In genomic region chr1:12230549-12231275, GRCh38 we compare ENCODE assay signal across 8 cellular contexts. TPM values are rescaled to one million over a fixed set of nuclear protein-coding genes. Genes with fewer than 3 reads are reported as not detected.
DNase-seq lines count a peak whose midpoint lies in the region; ATAC-seq, FAIRE-seq and TF ChIP-seq lines count a peak whose summit lies in the region.

No MANE protein-coding gene starts in this region.

- TF ChIP-seq CTCF in A549 (IDR thresholded peaks at IDR 0.05) (no peak), K562 (IDR thresholded peaks at IDR 0.05 in 2 of 3, conservative IDR thresholded peaks at IDR 0.05 in 1 of 3; ENCODE audit: insufficient read depth in 2 of 3, low read depth in 1 of 3, low read length in 3 of 3) (no peak)

- WGBS in A549 (ENCODE audit: missing lambda C conversion rate): 0% methylated on average over 5 of the region's 36 CpGs
- WGBS in K562 (ENCODE audit: insufficient coverage, low coverage, missing lambda C conversion rate): 2% methylated on average over 33 of the region's 36 CpGs

- CTCF ChIA-PET in A549 (lab: Yijun Ruan, JAX): interaction anchor here (0.6 to 2.5 kb wide), 5 partner anchors 10 to 525 kb away, joined by 3 to 10 read pairs (median 3); no protein-coding TSS in a partner anchor
- CTCF ChIA-PET in K562 (lab: Yijun Ruan, JAX; ENCODE audit: low intra/inter-chr PET ratio): interaction anchor here (0.6 kb wide), 1 partner anchor 387 kb away, joined by 3 read pairs; no protein-coding TSS in a partner anchor

- peaks cover 10% of the 10 kb centered on the region for H3K4me1 ChIP-seq in A549
- H3K4me1 ChIP-seq in K562 (replicated peaks in 1 of 2; ENCODE audit: control insufficient read depth in 2 of 2, insufficient read depth in 2 of 2, low read length in 2 of 2): peaks cover 12 to 26% of the 10 kb centered on the region in 2 experiments; a peak in 4 of 5 replicates

- no TSS peak for BruUV-seq in K562 (replicated peaks; lab: Mats Ljungman, UMichigan)

- peak overlapping the region; percentile 51; the same call in 1 of the 2 replicates for H2AFZ ChIP-seq in K562 (ENCODE audit: low read depth, low read length)

- no peaks in the 10 kb centered on the region for H3K27me3 ChIP-seq in K562 (ENCODE audit: control insufficient read depth in 2 of 2, insufficient read depth in 2 of 2, low read length in 2 of 2)

- ATAC-seq in A549: peak; percentile 49 to 73
- ATAC-seq in GM18517 (IDR thresholded peaks at IDR 0.05; ENCODE audit: unreplicated experiment): peak; percentile 18
- ATAC-seq in K562: peak; percentile 68

- DNase-seq in A549 (ENCODE audit: low read depth in 1 of 2, low spot score in 1 of 2): no peak
- DNase-seq in LHCN-M2 (ENCODE audit: low read depth): peak; percentile 19
- peak; percentile 43 to 72 (median 56) for DNase-seq in K562 (ENCODE audit: extremely low read depth in 1 of 4, low spot score in 3 of 4)
- DNase-seq in skeletal muscle cell (ENCODE audit: low read depth): no peak
- DNase-seq in RCC 7860 (ENCODE audit: low spot score): no peak
- no peak for DNase-seq in NCI-H774 (lab: John Stamatoyannopoulos, UW)

- H3K9me3 ChIP-seq in A549 (no peaks in the 10 kb centered on the region), K562 (replicated peaks; ENCODE audit: control insufficient read depth, insufficient read depth, low read depth, low read length) (no peaks in the 10 kb centered on the region), iPS-18c (ENCODE audit: control insufficient read depth, insufficient read depth, low read length) (no peaks in the 10 kb centered on the region)

- TF ChIP-seq EP300 in A549 (IDR thresholded peaks at IDR 0.05): no peak
- no peak for TF ChIP-seq EP300 in K562 (IDR thresholded peaks at IDR 0.05; ENCODE audit: low read length)

- peak overlapping the region; percentile 90 to 97 for H3K9ac ChIP-seq in K562 (ENCODE audit: insufficient read depth in 1 of 2, low read depth in 2 of 2, low read length in 2 of 2)

- no peak for TF ChIP-seq POLR2A in A549 (IDR thresholded peaks at IDR 0.05; ENCODE audit: low read length)
- no peak for TF ChIP-seq POLR2A in K562 (conservative IDR thresholded peaks at IDR 0.05)

- POLR2A ChIA-PET in A549 (lab: Yijun Ruan, JAX) (no interaction called here), K562 (lab: Yijun Ruan, JAX) (interaction anchor here (0.6 to 1.6 kb wide), 4 partner anchors 12 to 567 kb away, joined by 3 to 7 read pairs (median 3); no protein-coding TSS in a partner anchor)

- H3K36me3 ChIP-seq in K562 (ENCODE audit: control insufficient read depth, insufficient read depth, low read length): peaks cover 24% of the 10 kb centered on the region

- intact Hi-C loops in K562 (cut with micrococcal nuclease): no loop called here

- TF ChIP-seq RAD21 in A549 (conservative IDR thresholded peaks at IDR 0.05 in 1 of 2, IDR thresholded peaks at IDR 0.05 in 1 of 2) (no peak), K562 (CRISPR knock-in tag; conservative IDR thresholded peaks at IDR 0.05 in 1 of 2, IDR thresholded peaks at IDR 0.05 in 1 of 2) (no peak)

- H3K4me2 ChIP-seq in A549 (peak overlapping the region; percentile 92), K562 (ENCODE audit: insufficient read depth, low read length) (peak overlapping the region; percentile 84)

- FAIRE-seq in A549 (lab: Jason Lieb, UNC): no peak
- FAIRE-seq in K562 (lab: Jason Lieb, UNC): no peak
- FAIRE-seq in RCC 7860 (lab: Jason Lieb, UNC): no peak

- in situ Hi-C loops in K562 (cut with MboI): no loop called here

- H4K20me1 ChIP-seq in K562 (replicated peaks; ENCODE audit: control insufficient read depth, insufficient read depth, low read length): no peaks in the 10 kb centered on the region

- peaks cover 47% of the 10 kb centered on the region for H3K79me2 ChIP-seq in K562 (ENCODE audit: control insufficient read depth, insufficient read depth, low read length)

- H3K9me1 ChIP-seq in K562 (ENCODE audit: control insufficient read depth, insufficient read depth, low read length): no peaks in the 10 kb centered on the region

- H3K4me3 ChIP-seq in A549 (peak overlapping the region; percentile 99), K562 (peak overlapping the region; percentile 96), iPS-18c (ENCODE audit: insufficient read depth, low read depth, low read length) (peak overlapping the region; percentile 85), skeletal muscle cell (ENCODE audit: low read depth, low read length) (peak overlapping the region; percentile 97)

- H3K27ac ChIP-seq in A549: peak overlapping the region; percentile 92 to 100
- H3K27ac ChIP-seq in K562 (ENCODE audit: extremely low read depth, low read depth, low read length): peak overlapping the region; percentile 77

TF ChIP-seq in A549, 52 proteins besides CTCF, POLR2A, EP300 and RAD21:
- no peak for TF ChIP-seq E2F6 (IDR thresholded peaks at IDR 0.05; ENCODE audit: borderline replicate concordance, low read depth)
- TF ChIP-seq RNF2 (IDR thresholded peaks at IDR 0.05; ENCODE audit: borderline replicate concordance, low read depth): no peak

TF ChIP-seq in K562, 482 proteins besides CTCF, POLR2A, EP300 and RAD21 (continues in another document):
- TF ChIP-seq ZNF830 (CRISPR knock-in tag; IDR thresholded peaks at IDR 0.05): no peak
- TF ChIP-seq MITF (IDR thresholded peaks at IDR 0.05): no peak
- TF ChIP-seq ZBTB8A (IDR thresholded peaks at IDR 0.05; ENCODE audit: partially characterized antibody): no peak
- no peak for TF ChIP-seq PTTG1 (tag; IDR thresholded peaks at IDR 0.05; ENCODE audit: low read depth)
- TF ChIP-seq SMC3 (conservative IDR thresholded peaks at IDR 0.05; ENCODE audit: insufficient read depth, low read depth, low read length): no peak
- TF ChIP-seq TARDBP (IDR thresholded peaks at IDR 0.05): no peak
- TF ChIP-seq ZBTB7A (IDR thresholded peaks at IDR 0.05; ENCODE audit: borderline replicate concordance, control insufficient read depth, low read depth, low read length): peak; percentile 61; the same call in 1 of the 2 replicates
- no peak for TF ChIP-seq MXI1 (IDR thresholded peaks at IDR 0.05; ENCODE audit: low read depth, low read length)
- no peak for TF ChIP-seq CHAMP1 (IDR thresholded peaks at IDR 0.05)
- TF ChIP-seq ZFX (CRISPR knock-in tag; IDR thresholded peaks at IDR 0.05): peak; percentile 32
- TF ChIP-seq KDM5B (IDR thresholded peaks at IDR 0.05; ENCODE audit: insufficient replicate concordance, low read depth, low read length): peak; percentile 23

RNA-seq across cellular contexts. Expression of gene VPS13D, which starts 0.9 kb away (rescaled TPM):
- 15.9 and 21.0 TPM in 2 replicates for polyA plus RNA-seq in A549 (2011; rRNA removed)
- polyA plus RNA-seq in A549 (2012; cell fraction: cytosol; rRNA removed): 5.9 and 7.2 TPM in 2 replicates
- 9.0 and 10.8 TPM in 2 replicates for polyA plus RNA-seq in A549 (2012; cell fraction: nucleus; rRNA removed)
- polyA plus RNA-seq in A549 (2017; fragmentation: RNase III; extraction: RNeasy Plus Mini Kit Qiagen cat#74134 plus additional on column Dnase treatment): 5.4 to 6.7 TPM (median 6.1 TPM) in 3 replicates
- polyA minus RNA-seq in A549 (2011; rRNA and poly(A)+ RNA removed): 39.5 and 47.8 TPM in 2 replicates
- total RNA-seq in LHCN-M2 (2014; rRNA removed): 16.6 and 17.0 TPM in 2 replicates
- polyA plus RNA-seq in LHCN-M2 (2012): 7.5 TPM
- 242 and 510 TPM in 2 replicates for total RNA-seq in K562 (2011; cell fraction: chromatin; rRNA removed; ENCODE audit: low replicate concordance)
- 134 and 184 TPM in 2 replicates for total RNA-seq in K562 (2011; cell fraction: nucleolus; rRNA removed)
- total RNA-seq in K562 (2011; cell fraction: nucleoplasm; rRNA removed): 201 and 203 TPM in 2 replicates
- 31.7 and 34.0 TPM in 2 replicates for total RNA-seq in K562 (2014; rRNA removed)
- 46.5 and 48.1 TPM in 2 replicates for total RNA-seq in K562 (2014; rRNA removed; fragmentation: Illumina TruSeq; extraction: Trizol)
- 36.6 and 38.5 TPM in 2 replicates for total RNA-seq in K562 (2015; rRNA removed; fragmentation: Illumina TruSeq; extraction: Trizol)
- 47.2 and 50.0 TPM in 2 replicates for total RNA-seq in K562 (2021)
- polyA plus RNA-seq in K562 (2011; rRNA removed): 50.3 and 51.5 TPM in 2 replicates
- 24.7 and 32.9 TPM in 2 replicates for polyA plus RNA-seq in K562 (2011; cell fraction: cytosol; rRNA removed)
- 80.4 and 87.5 TPM in 2 replicates for polyA plus RNA-seq in K562 (2011; cell fraction: nucleus; rRNA removed)
- 21.3 and 30.8 TPM in 2 replicates for polyA plus RNA-seq in K562 (2012)
- 41.3 and 46.6 TPM in 2 replicates for polyA plus RNA-seq in K562 (2014; fragmentation: Illumina TruSeq; extraction: Trizol)
- 10 to 100 TPM in 1 of 2 experiments, 1 to 10 TPM in 1; 6.1 to 13.9 TPM for polyA plus RNA-seq in K562 (2014; fragmentation: Nextera tagmentation; extraction: Ambion mirVana)
- polyA plus RNA-seq in K562 (2014; rRNA removed): 37.2 and 41.3 TPM in 2 replicates
- polyA minus RNA-seq in K562 (2011; rRNA and poly(A)+ RNA removed): 105 and 124 TPM in 2 replicates
- 40.4 and 42.1 TPM in 2 replicates for polyA minus RNA-seq in K562 (2011; cell fraction: cytosol; rRNA and poly(A)+ RNA removed)
- polyA minus RNA-seq in K562 (2011; cell fraction: nucleus; rRNA and poly(A)+ RNA removed): 107 and 189 TPM in 2 replicates

Comparison
In these comparisons a context has a peak if more than half of its experiments do, and no peak if none do; other contexts are left out.
1. ATAC-seq: peak in every context shown above with its lines; median percentile 68 in K562; 61 in A549; 18 in GM18517.
2. DNase-seq: peak in LHCN-M2 (single experiment) and K562 (4 of 4); none in A549 (0 of 2), skeletal muscle cell (single experiment), RCC 7860 (single experiment) and NCI-H774 (single experiment).
3. Of the 35 proteins assayed by ChIP-seq in both K562 and A549: peak only in K562: ESRRA and MAZ; only in A549: none; in both: none; in neither: 33.
4. Peak in every context shown above with its lines, with median percentiles within 50 percentile points of each other: H3K4me3 ChIP-seq.